In genomic region chr2:1995987-1996386, GRCh38 we compare ENCODE assay signal across 9 cellular contexts.
A peak's percentile ranks its signal among the peaks of the same experiment; 100 is the strongest.
DNase-seq lines count a peak whose midpoint lies in the region; ATAC-seq and TF ChIP-seq lines count a peak whose summit lies in the region.
"Had no signal": no experiment of that assay in that cellular context is flagged by ENCODE, and none has a peak within 500 bp of the region (broad histone marks: within the 10 kb centered on the region; RNA-seq: fewer than 3 reads in every experiment).

No MANE protein-coding gene starts in this region.

- ATAC-seq in natural killer cell (peak; percentile 44 to 64 (median 52)), HG02981 (IDR thresholded peaks at IDR 0.05; ENCODE audit: unreplicated experiment) (no peak), HG03378 (IDR thresholded peaks at IDR 0.05; ENCODE audit: unreplicated experiment) (no peak)
- ATAC-seq: mucosa of descending colon had no signal

- H3K27ac Mint-ChIP-seq in activated naive CD8-positive, alpha-beta T cell, result no peak overlapping the region
- H3K27ac Mint-ChIP-seq in natural killer cell, result peak overlapping the region; percentile 60 to 79

- no peak for TF ChIP-seq CTCF in natural killer cell (IDR thresholded peaks at IDR 0.05)

- no peaks in the 10 kb centered on the region for H3K9me3 Mint-ChIP-seq in activated naive CD8-positive, alpha-beta T cell (ENCODE audit: low read depth)
- H3K9me3 Mint-ChIP-seq in natural killer cell, result no peaks in the 10 kb centered on the region

- peaks cover 13% of the 10 kb centered on the region for H3K27me3 Mint-ChIP-seq in activated naive CD8-positive, alpha-beta T cell
- H3K27me3 Mint-ChIP-seq in natural killer cell (ENCODE audit: low read depth in 2 of 2), result peaks cover under 1 to 6% of the 10 kb centered on the region in 2 donors

- DNase-seq in ELR (ENCODE audit: low read depth), result peak; percentile 1
- DNase-seq in MV-4-11 (lab: John Stamatoyannopoulos, UW), result peak; percentile 83
- DNase-seq in natural killer cell, result no peak
- no peak for DNase-seq in NCI-H1048 (lab: John Stamatoyannopoulos, UW)
- DNase-seq: mucosa of descending colon, NCI-H1092 had no signal

- no peaks in the 10 kb centered on the region for H3K36me3 Mint-ChIP-seq in activated naive CD8-positive, alpha-beta T cell
- H3K36me3 Mint-ChIP-seq in natural killer cell, result no peaks in the 10 kb centered on the region

- intact Hi-C loops in natural killer cell (cut with micrococcal nuclease), result no loop called here

- peaks cover 35% of the 10 kb centered on the region for H3K4me1 Mint-ChIP-seq in activated naive CD8-positive, alpha-beta T cell (ENCODE audit: low read depth)
- H3K4me1 Mint-ChIP-seq in natural killer cell, result peaks cover 66 to 71% of the 10 kb centered on the region in 2 donors

- peak overlapping the region; percentile 60 for H3K4me3 Mint-ChIP-seq in activated naive CD8-positive, alpha-beta T cell
- H3K4me3 Mint-ChIP-seq in natural killer cell, result peak overlapping the region; percentile 86

Comparison
In these comparisons a context has a peak if more than half of its experiments do, and no peak if none do; other contexts are left out.
1. DNase-seq: peak in ELR (single experiment) and MV-4-11 (single experiment); none in natural killer cell (single experiment) and NCI-H1048 (single experiment).
2. ATAC-seq: peak in natural killer cell (3 of 3); none in HG02981 (single experiment) and HG03378 (single experiment).